Comparison of ENCODE assay signal across 24 cellular contexts in genomic region chr7:151379193-151379520, GRCh38. TPM values are rescaled to one million over a fixed set of nuclear protein-coding genes. Genes with fewer than 3 reads are reported as not detected.
DNase-seq lines count a peak whose midpoint lies in the region; ATAC-seq, FAIRE-seq and TF ChIP-seq lines count a peak whose summit lies in the region.
"Had no signal": no experiment of that assay in that cellular context is flagged by ENCODE, and none has a peak within 500 bp of the region (broad histone marks: within the 10 kb centered on the region; RNA-seq: fewer than 3 reads in every experiment).

No MANE protein-coding gene starts in this region.

- H4K20me1 ChIP-seq in HepG2 (ENCODE audit: insufficient read depth, low read length) (no peaks in the 10 kb centered on the region; the same call in 1 of the 2 replicates), K562 (replicated peaks; ENCODE audit: control insufficient read depth, insufficient read depth, low read length) (0 out of 2 replicates have a peak, but pooled peaks cover 5% of the 10 kb centered on the region)

- H3K9me3 Mint-ChIP-seq in naive B cell: no peaks in the 10 kb centered on the region
- H3K9me3 Mint-ChIP-seq in stimulated activated memory B cell treated with anti-CD40 and anti-IgM and Interleukin-4, amounts not matched to agents 10 μg/mL and 1 μg/mL and 100 μg/mL, for 72 hours: no peaks in the 10 kb centered on the region
- H3K9me3 Mint-ChIP-seq: activated naive CD8-positive, alpha-beta T cell treated with anti-CD3 and anti-CD28 coated beads for 36 hours had no signal

- in situ Hi-C loops in HepG2 (cut with HindIII; ENCODE audit: extremely low pct_ligation_motif_present, low pct_unique_long_range_greater_than_20kb): no loop called here
- in situ Hi-C loops in K562 (cut with MboI): no loop called here
- in situ Hi-C loops in G401 (cut with HindIII; ENCODE audit: low sequenced_read_pairs): no loop called here

- peak overlapping the region; percentile 56 to 93 (median 88) for H3K27ac Mint-ChIP-seq in naive B cell
- no peak overlapping the region for H3K27ac Mint-ChIP-seq in stimulated activated memory B cell treated with anti-CD40 and anti-IgM and Interleukin-4, amounts not matched to agents 10 μg/mL and 1 μg/mL and 100 μg/mL, for 72 hours
- H3K27ac Mint-ChIP-seq: activated naive CD8-positive, alpha-beta T cell treated with anti-CD3 and anti-CD28 coated beads for 36 hours had no signal

- H3K4me1 ChIP-seq in right lobe of liver (peaks cover 0 to 8% (median 0%) of the 10 kb centered on the region in 4 donors), HepG2 (ENCODE audit: insufficient read depth, low read length) (no peaks in the 10 kb centered on the region), K562 (replicated peaks in 1 of 2; ENCODE audit: control insufficient read depth in 2 of 2, insufficient read depth in 2 of 2, low read length in 2 of 2) (peaks cover 0 to 45% of the 10 kb centered on the region in 2 experiments; a peak in 3 of 5 replicates)
- H3K4me1 ChIP-seq: breast epithelium, SJCRH30 had no signal

- BruUV-seq in HepG2 (replicated peaks; lab: Mats Ljungman, UMichigan) (no TSS peak), K562 (replicated peaks; lab: Mats Ljungman, UMichigan) (no TSS peak)

- TF ChIP-seq RAD21 in HepG2 (CRISPR knock-in tag; IDR thresholded peaks at IDR 0.05): no peak
- TF ChIP-seq RAD21 in K562 (CRISPR knock-in tag; conservative IDR thresholded peaks at IDR 0.05 in 1 of 2, IDR thresholded peaks at IDR 0.05 in 1 of 2): no peak

- intact Hi-C loops in right lobe of liver (cut with DNase I) (no loop called here), HepG2 (cut with micrococcal nuclease; ENCODE audit: unreplicated experiment) (no loop called here), K562 (cut with micrococcal nuclease) (no loop called here)

- no peak for TF ChIP-seq POLR2A in right lobe of liver (IDR thresholded peaks at IDR 0.05)
- no peak for TF ChIP-seq POLR2A in HepG2 (IDR thresholded peaks at IDR 0.05; ENCODE audit: insufficient read depth in 1 of 2, low read depth in 2 of 2, low read length in 2 of 2)
- TF ChIP-seq POLR2A in K562 (conservative IDR thresholded peaks at IDR 0.05): no peak

- peaks cover 13 to 29% (median 22%) of the 10 kb centered on the region in 3 donors for H3K4me1 Mint-ChIP-seq in naive B cell
- H3K4me1 Mint-ChIP-seq in stimulated activated memory B cell treated with anti-CD40 and anti-IgM and Interleukin-4, amounts not matched to agents 10 μg/mL and 1 μg/mL and 100 μg/mL, for 72 hours: peaks cover 20% of the 10 kb centered on the region

- H3K9ac ChIP-seq in HepG2 (ENCODE audit: insufficient read depth, low read depth, low read length): no peak overlapping the region
- 0 out of 4 replicates have a peak overlapping the region, but pooled peaks of 1 of the 2 experiments have one; percentile 53 for H3K9ac ChIP-seq in K562 (ENCODE audit: insufficient read depth in 1 of 2, low read depth in 2 of 2, low read length in 2 of 2)

- DNase-seq in right lobe of liver (peak in 2 of 3 donors; percentile 9 to 24), HepG2 (ENCODE audit: low spot score) (no peak), K562 (ENCODE audit: extremely low read depth in 1 of 4, low spot score in 3 of 4) (no peak), naive B cell (no peak), G401 (ENCODE audit: low spot score) (no peak), NCI-H748 (lab: John Stamatoyannopoulos, UW; ENCODE audit: unreplicated experiment) (no peak)
- DNase-seq: 8988T; activated CD4-positive, alpha-beta T cell treated with anti-CD3 and anti-CD28 coated beads for 4 hours; activated naive CD8-positive, alpha-beta T cell treated with anti-CD3 and anti-CD28 coated beads for 36 hours; lower lobe of right lung; NCI-H1048; NCI-H2107; NCI-H82; right cardiac atrium; SW 1271; T-helper 9 cell had no signal

- peaks cover 0 to 11% of the 10 kb centered on the region in 2 donors for H3K27me3 ChIP-seq in right lobe of liver
- peaks cover 3 to 25% of the 10 kb centered on the region in 2 experiments for H3K27me3 ChIP-seq in HepG2 (ENCODE audit: control insufficient read depth in 1 of 2, insufficient read depth in 2 of 2, low read length in 2 of 2)
- peaks cover 3 to 22% of the 10 kb centered on the region in 2 experiments; a peak in 2 of 5 replicates for H3K27me3 ChIP-seq in K562 (ENCODE audit: control insufficient read depth in 2 of 2, insufficient read depth in 2 of 2, low read length in 2 of 2)
- H3K27me3 ChIP-seq: breast epithelium, SJCRH30 had no signal

- H3K79me2 ChIP-seq in HepG2 (ENCODE audit: insufficient read depth, low read length) (no peaks in the 10 kb centered on the region), K562 (ENCODE audit: control insufficient read depth, insufficient read depth, low read length) (no peaks in the 10 kb centered on the region)

- H3K36me3 Mint-ChIP-seq in naive B cell: peaks cover 13 to 18% of the 10 kb centered on the region in 2 donors
- peaks cover 29% of the 10 kb centered on the region for H3K36me3 Mint-ChIP-seq in stimulated activated memory B cell treated with anti-CD40 and anti-IgM and Interleukin-4, amounts not matched to agents 10 μg/mL and 1 μg/mL and 100 μg/mL, for 72 hours
- H3K36me3 Mint-ChIP-seq: activated naive CD8-positive, alpha-beta T cell treated with anti-CD3 and anti-CD28 coated beads for 36 hours had no signal

- H3K4me3 Mint-ChIP-seq in naive B cell: peak overlapping the region in 7 of 8 donors; percentile 13 to 87 (median 50)
- no peak overlapping the region for H3K4me3 Mint-ChIP-seq in stimulated activated memory B cell treated with anti-CD40 and anti-IgM and Interleukin-4, amounts not matched to agents 10 μg/mL and 1 μg/mL and 100 μg/mL, for 72 hours
- H3K4me3 Mint-ChIP-seq: activated naive CD8-positive, alpha-beta T cell treated with anti-CD3 and anti-CD28 coated beads for 36 hours had no signal

- ATAC-seq in right lobe of liver (peak; percentile 6 to 23 (median 11)), HepG2 (no peak; the same call in 2 of the 3 replicates), K562 (no peak; the same call in none of the 3 replicates), naive B cell (ENCODE audit: low read depth in 2 of 2) (no peak), GM21717 (IDR thresholded peaks at IDR 0.05; ENCODE audit: unreplicated experiment) (no peak)
- ATAC-seq in stimulated activated memory B cell treated with anti-CD40 and anti-IgM and Interleukin-4, amounts not matched to agents 10 μg/mL and 1 μg/mL and 100 μg/mL, for 72 hours: no peak
- ATAC-seq: gastroesophageal sphincter, lower lobe of right lung, right cardiac atrium had no signal

- H3K4me2 ChIP-seq in HepG2 (ENCODE audit: low read depth, low read length) (no peak overlapping the region), K562 (ENCODE audit: insufficient read depth, low read length) (no peak overlapping the region)

- H3K9me1 ChIP-seq in K562 (ENCODE audit: control insufficient read depth, insufficient read depth, low read length): no peaks in the 10 kb centered on the region

- H3K9me3 ChIP-seq in right lobe of liver (no peaks in the 10 kb centered on the region), HepG2 (ENCODE audit: low read length) (no peaks in the 10 kb centered on the region), K562 (replicated peaks; ENCODE audit: control insufficient read depth, insufficient read depth, low read depth, low read length) (no peaks in the 10 kb centered on the region)
- H3K9me3 ChIP-seq: breast epithelium, gastroesophageal sphincter, lower lobe of right lung, SJCRH30, tibial nerve had no signal

- peaks cover 0 to 7% (median 0%) of the 10 kb centered on the region in 3 donors for H3K27me3 Mint-ChIP-seq in naive B cell
- peaks cover 8% of the 10 kb centered on the region for H3K27me3 Mint-ChIP-seq in stimulated activated memory B cell treated with anti-CD40 and anti-IgM and Interleukin-4, amounts not matched to agents 10 μg/mL and 1 μg/mL and 100 μg/mL, for 72 hours

- H3K36me3 ChIP-seq in right lobe of liver (peaks cover 0 to 27% (median 8%) of the 10 kb centered on the region in 4 donors), HepG2 (replicated peaks in 1 of 2; ENCODE audit: control insufficient read depth in 1 of 2, insufficient read depth in 2 of 2, low read length in 2 of 2) (peaks cover 1 to 30% of the 10 kb centered on the region in 2 experiments; a peak in 3 of 5 replicates), K562 (ENCODE audit: control insufficient read depth, insufficient read depth, low read length) (peaks cover 30% of the 10 kb centered on the region; the same call in 1 of the 3 replicates)
- H3K36me3 ChIP-seq: breast epithelium, SJCRH30 had no signal

- POLR2A ChIA-PET in HepG2 (lab: Yijun Ruan, JAX): no interaction called here
- POLR2A ChIA-PET in K562 (lab: Yijun Ruan, JAX): interaction anchor here (1.2 kb wide), 1 partner anchor 65 kb away, joined by 4 read pairs; no protein-coding TSS in a partner anchor

- no peak for TF ChIP-seq CTCF in right lobe of liver (IDR thresholded peaks at IDR 0.05)
- no peak for TF ChIP-seq CTCF in HepG2 (CRISPR knock-in tag; IDR thresholded peaks at IDR 0.05)
- no peak for TF ChIP-seq CTCF in K562 (IDR thresholded peaks at IDR 0.05 in 2 of 3, conservative IDR thresholded peaks at IDR 0.05 in 1 of 3; ENCODE audit: insufficient read depth in 2 of 3, low read depth in 1 of 3, low read length in 3 of 3)

- H3K4me3 ChIP-seq in right lobe of liver (no peak overlapping the region), HepG2 (replicated peaks in 1 of 3; ENCODE audit: insufficient read depth in 1 of 3, low read depth in 2 of 3, low read length in 3 of 3) (no peak overlapping the region), K562 (no peak overlapping the region)
- H3K4me3 ChIP-seq: breast epithelium, gastroesophageal sphincter, lower lobe of right lung, SJCRH30, tibial nerve had no signal

- CTCF ChIA-PET in HepG2 (lab: Yijun Ruan, JAX; ENCODE audit: low intra/inter-chr PET ratio, low total read pairs): no interaction called here
- CTCF ChIA-PET in K562 (lab: Yijun Ruan, JAX; ENCODE audit: low intra/inter-chr PET ratio): interaction anchor here (1.1 kb wide), 1 partner anchor 14 kb away, joined by 3 read pairs; no protein-coding TSS in a partner anchor

- no peak for FAIRE-seq in HepG2 (lab: Jason Lieb, UNC)
- FAIRE-seq in K562 (lab: Jason Lieb, UNC): no peak

- H2AFZ ChIP-seq in HepG2 (ENCODE audit: low read length) (no peak overlapping the region), K562 (ENCODE audit: low read depth, low read length) (no peak overlapping the region)

- H3K27ac ChIP-seq in right lobe of liver: no peak overlapping the region
- H3K27ac ChIP-seq in HepG2 (ENCODE audit: extremely low read length, insufficient read depth, low read length): no peak overlapping the region
- no peak overlapping the region for H3K27ac ChIP-seq in K562 (ENCODE audit: extremely low read depth, low read depth, low read length)
- H3K27ac ChIP-seq: C4-2B, gastroesophageal sphincter, lower lobe of right lung, tibial nerve had no signal

- no CpG with 5 or more reads among the region's 6 CpGs for WGBS in right lobe of liver (ENCODE audit: insufficient coverage, low coverage, low lambda C conversion rate, missing lambda C conversion rate)
- WGBS in HepG2 (ENCODE audit: low lambda C conversion rate): 89% methylated on average over 6 of the region's 6 CpGs
- WGBS in K562 (ENCODE audit: insufficient coverage, low coverage, missing lambda C conversion rate): 42% methylated on average over 6 of the region's 6 CpGs

- TF ChIP-seq EP300 in HepG2 (IDR thresholded peaks at IDR 0.05; ENCODE audit: low read depth in 2 of 2, low read length in 2 of 2) (no peak), HepG2 (CRISPR knock-in tag; IDR thresholded peaks at IDR 0.05; ENCODE audit: borderline replicate concordance) (no peak), K562 (IDR thresholded peaks at IDR 0.05; ENCODE audit: low read length) (no peak)

RNA-seq across cellular contexts. Expression of gene WDR86, which starts 30.7 kb away (rescaled TPM):
- total RNA-seq in right lobe of liver (under 1 TPM in 5 of 6 experiments, not detected in 1; 0.31 to 0.74 (median 0.44) TPM), HepG2 (2016; rRNA removed; fragmentation: Illumina TruSeq; extraction: Trizol) (0.11 TPM in 1 of 2 replicates, not detected in the other), K562 (2014; rRNA removed) (0.08 TPM in 1 of 2 replicates, not detected in the other), K562 (2014; rRNA removed; fragmentation: Illumina TruSeq; extraction: Trizol) (not detected in 2 replicates), K562 (2015; rRNA removed; fragmentation: Illumina TruSeq; extraction: Trizol) (not detected in 2 replicates), K562 (2021) (0.09 TPM in 1 of 2 replicates, not detected in the other)
- total RNA-seq in HepG2 (2016; cell fraction: cytosol; rRNA removed; fragmentation: Illumina TruSeq; extraction: Trizol; ENCODE audit: low read depth): not detected in 2 replicates
- not detected in 2 replicates for total RNA-seq in HepG2 (2016; cell fraction: insoluble cytoplasmic fraction; rRNA removed; fragmentation: Illumina TruSeq; extraction: Trizol)
- 0.24 TPM in 1 of 2 replicates, not detected in the other for total RNA-seq in HepG2 (2016; cell fraction: membrane; rRNA removed; fragmentation: Illumina TruSeq; extraction: Trizol)
- total RNA-seq in HepG2 (2016; cell fraction: nucleus; rRNA removed; fragmentation: Illumina TruSeq; extraction: Trizol): 0.50 TPM in 1 of 2 replicates, not detected in the other
- polyA plus RNA-seq in HepG2 (2011; rRNA removed) (2.9 and 4.3 TPM in 2 replicates), K562 (2011; rRNA removed) (not detected in 2 replicates), K562 (2014; fragmentation: Illumina TruSeq; extraction: Trizol) (not detected in 2 replicates), K562 (2014; fragmentation: Nextera tagmentation; extraction: Ambion mirVana) (not detected), K562 (2014; rRNA removed) (0.05 and 0.24 TPM in 2 replicates), naive B cell (ENCODE audit: low read depth in 6 of 6) (1 to 10 TPM; 1.4 to 3.5 (median 1.9) TPM)
- polyA plus RNA-seq in HepG2 (2011; cell fraction: cytosol; rRNA removed): 1.2 and 2.5 TPM in 2 replicates
- 22.1 and 28.5 TPM in 2 replicates for polyA plus RNA-seq in HepG2 (2011; cell fraction: nucleus; rRNA removed)
- polyA plus RNA-seq in HepG2 (2012): 1.7 and 1.9 TPM in 2 replicates
- 0.14 TPM in 1 of 2 replicates, not detected in the other for polyA plus RNA-seq in HepG2 (2016; cell fraction: cytosol; fragmentation: Illumina TruSeq; extraction: Trizol; ENCODE audit: low read depth)
- polyA plus RNA-seq in HepG2 (2016; cell fraction: insoluble cytoplasmic fraction; fragmentation: Illumina TruSeq; extraction: Trizol; ENCODE audit: low read depth): not detected in 2 replicates
- 0.15 and 0.16 TPM in 2 replicates for polyA plus RNA-seq in HepG2 (2016; cell fraction: membrane; fragmentation: Illumina TruSeq; extraction: Trizol; ENCODE audit: low read depth)
- 0.61 TPM in 1 of 2 replicates, not detected in the other for polyA plus RNA-seq in HepG2 (2016; cell fraction: nucleus; fragmentation: Illumina TruSeq; extraction: Trizol; ENCODE audit: insufficient read depth, low read depth)
- 3.2 TPM in 1 of 2 replicates, not detected in the other for polyA minus RNA-seq in HepG2 (2011; rRNA and poly(A)+ RNA removed; ENCODE audit: low replicate concordance)
- 0.59 and 1.6 TPM in 2 replicates for polyA minus RNA-seq in HepG2 (2011; cell fraction: cytosol; rRNA and poly(A)+ RNA removed)
- polyA minus RNA-seq in HepG2 (2011; cell fraction: nucleus; rRNA and poly(A)+ RNA removed): 5.0 TPM in 2 replicates
- total RNA-seq in K562 (2011; cell fraction: chromatin; rRNA removed; ENCODE audit: low replicate concordance): 0.32 TPM in 1 of 2 replicates, not detected in the other
- total RNA-seq in K562 (2011; cell fraction: nucleolus; rRNA removed): not detected in 2 replicates
- not detected in 2 replicates for total RNA-seq in K562 (2011; cell fraction: nucleoplasm; rRNA removed)
- polyA plus RNA-seq in K562 (2011; cell fraction: cytosol; rRNA removed): 0.04 TPM in 1 of 2 replicates, not detected in the other
- polyA plus RNA-seq in K562 (2011; cell fraction: nucleus; rRNA removed): 0.11 and 0.31 TPM in 2 replicates
- 0.21 and 0.39 TPM in 2 replicates for polyA plus RNA-seq in K562 (2012)
- not detected in 2 replicates for polyA minus RNA-seq in K562 (2011; rRNA and poly(A)+ RNA removed)
- not detected in 2 replicates for polyA minus RNA-seq in K562 (2011; cell fraction: cytosol; rRNA and poly(A)+ RNA removed)
- not detected in 2 replicates for polyA minus RNA-seq in K562 (2011; cell fraction: nucleus; rRNA and poly(A)+ RNA removed)
- total RNA-seq in G401 (2014; rRNA removed; shearing (Covaris generic)): 10.2 and 13.7 TPM in 2 replicates
- total RNA-seq: activated CD8-positive, alpha-beta memory T cell treated with anti-CD3 and anti-CD28 coated beads for 36 hours; activated naive CD8-positive, alpha-beta T cell treated with anti-CD3 and anti-CD28 coated beads for 36 hours had no signal

RNA-seq across cellular contexts. Expression of gene NUB1, which starts 37.5 kb away (rescaled TPM):
- total RNA-seq in right lobe of liver: 10 to 100 TPM; 21.1 to 31.3 (median 26.2) TPM
- total RNA-seq in HepG2 (2016; rRNA removed; fragmentation: Illumina TruSeq; extraction: Trizol): 37.0 and 47.3 TPM in 2 replicates
- total RNA-seq in HepG2 (2016; cell fraction: cytosol; rRNA removed; fragmentation: Illumina TruSeq; extraction: Trizol; ENCODE audit: low read depth): 4.7 and 6.0 TPM in 2 replicates
- 35.2 and 42.6 TPM in 2 replicates for total RNA-seq in HepG2 (2016; cell fraction: insoluble cytoplasmic fraction; rRNA removed; fragmentation: Illumina TruSeq; extraction: Trizol)
- total RNA-seq in HepG2 (2016; cell fraction: membrane; rRNA removed; fragmentation: Illumina TruSeq; extraction: Trizol): 10.8 and 12.6 TPM in 2 replicates
- 18.9 and 20.1 TPM in 2 replicates for total RNA-seq in HepG2 (2016; cell fraction: nucleus; rRNA removed; fragmentation: Illumina TruSeq; extraction: Trizol)
- polyA plus RNA-seq in HepG2 (2011; rRNA removed): 26.0 and 27.1 TPM in 2 replicates
- polyA plus RNA-seq in HepG2 (2011; cell fraction: cytosol; rRNA removed): 19.1 and 22.8 TPM in 2 replicates
- polyA plus RNA-seq in HepG2 (2011; cell fraction: nucleus; rRNA removed): 33.3 and 38.5 TPM in 2 replicates
- polyA plus RNA-seq in HepG2 (2012): 42.2 and 43.6 TPM in 2 replicates
- 2.7 and 3.1 TPM in 2 replicates for polyA plus RNA-seq in HepG2 (2016; cell fraction: cytosol; fragmentation: Illumina TruSeq; extraction: Trizol; ENCODE audit: low read depth)
- polyA plus RNA-seq in HepG2 (2016; cell fraction: insoluble cytoplasmic fraction; fragmentation: Illumina TruSeq; extraction: Trizol; ENCODE audit: low read depth): 47.8 and 54.9 TPM in 2 replicates
- 6.4 and 6.9 TPM in 2 replicates for polyA plus RNA-seq in HepG2 (2016; cell fraction: membrane; fragmentation: Illumina TruSeq; extraction: Trizol; ENCODE audit: low read depth)
- 27.0 and 28.5 TPM in 2 replicates for polyA plus RNA-seq in HepG2 (2016; cell fraction: nucleus; fragmentation: Illumina TruSeq; extraction: Trizol; ENCODE audit: insufficient read depth, low read depth)
- polyA minus RNA-seq in HepG2 (2011; rRNA and poly(A)+ RNA removed; ENCODE audit: low replicate concordance): 32.1 and 35.9 TPM in 2 replicates
- 22.8 and 23.4 TPM in 2 replicates for polyA minus RNA-seq in HepG2 (2011; cell fraction: cytosol; rRNA and poly(A)+ RNA removed)
- polyA minus RNA-seq in HepG2 (2011; cell fraction: nucleus; rRNA and poly(A)+ RNA removed): 31.8 and 46.1 TPM in 2 replicates
- total RNA-seq in K562 (2011; cell fraction: chromatin; rRNA removed; ENCODE audit: low replicate concordance): 62.3 and 136 TPM in 2 replicates
- total RNA-seq in K562 (2011; cell fraction: nucleolus; rRNA removed): 36.0 and 40.3 TPM in 2 replicates
- 73.5 and 98.2 TPM in 2 replicates for total RNA-seq in K562 (2011; cell fraction: nucleoplasm; rRNA removed)
- 67.8 and 89.7 TPM in 2 replicates for total RNA-seq in K562 (2014; rRNA removed)
- total RNA-seq in K562 (2014; rRNA removed; fragmentation: Illumina TruSeq; extraction: Trizol): 75.8 and 103 TPM in 2 replicates
- total RNA-seq in K562 (2015; rRNA removed; fragmentation: Illumina TruSeq; extraction: Trizol): 101 and 114 TPM in 2 replicates
- total RNA-seq in K562 (2021): 55.3 and 58.0 TPM in 2 replicates
- polyA plus RNA-seq in K562 (2011; rRNA removed): 57.8 and 85.2 TPM in 2 replicates
- polyA plus RNA-seq in K562 (2011; cell fraction: cytosol; rRNA removed): 52.6 and 53.7 TPM in 2 replicates
- 57.7 and 63.4 TPM in 2 replicates for polyA plus RNA-seq in K562 (2011; cell fraction: nucleus; rRNA removed)
- 81.3 and 105 TPM in 2 replicates for polyA plus RNA-seq in K562 (2012)
- polyA plus RNA-seq in K562 (2014; fragmentation: Illumina TruSeq; extraction: Trizol): 86.5 and 159 TPM in 2 replicates
- 10 to 100 TPM; 43.2 to 63.4 TPM for polyA plus RNA-seq in K562 (2014; fragmentation: Nextera tagmentation; extraction: Ambion mirVana)
- 81.6 and 99.3 TPM in 2 replicates for polyA plus RNA-seq in K562 (2014; rRNA removed)
- polyA minus RNA-seq in K562 (2011; rRNA and poly(A)+ RNA removed): 47.7 and 54.1 TPM in 2 replicates
- 25.1 and 34.5 TPM in 2 replicates for polyA minus RNA-seq in K562 (2011; cell fraction: cytosol; rRNA and poly(A)+ RNA removed)
- polyA minus RNA-seq in K562 (2011; cell fraction: nucleus; rRNA and poly(A)+ RNA removed): 26.9 and 36.3 TPM in 2 replicates
- 10 to 100 TPM; 36.5 to 89.7 (median 71.1) TPM for polyA plus RNA-seq in naive B cell (ENCODE audit: low read depth in 6 of 6)
- total RNA-seq in G401 (2014; rRNA removed; shearing (Covaris generic)): 41.8 and 59.0 TPM in 2 replicates

Comparison
In these comparisons a context has a peak if more than half of its experiments do, and no peak if none do; other contexts are left out.
1. ATAC-seq: peak in right lobe of liver (4 of 4); none in HepG2 (single experiment), K562 (single experiment), naive B cell (0 of 2), GM21717 (single experiment) and stimulated activated memory B cell treated with anti-CD40 and anti-IgM and Interleukin-4, amounts not matched to agents 10 μg/mL and 1 μg/mL and 100 μg/mL, for 72 hours (single experiment).
2. DNase-seq: peak in right lobe of liver (2 of 3); none in HepG2 (single experiment), K562 (0 of 4), naive B cell (single experiment), G401 (single experiment) and NCI-H748 (single experiment).